ENCODE assay signal across 1 cellular context in the genomic region with DNA sequence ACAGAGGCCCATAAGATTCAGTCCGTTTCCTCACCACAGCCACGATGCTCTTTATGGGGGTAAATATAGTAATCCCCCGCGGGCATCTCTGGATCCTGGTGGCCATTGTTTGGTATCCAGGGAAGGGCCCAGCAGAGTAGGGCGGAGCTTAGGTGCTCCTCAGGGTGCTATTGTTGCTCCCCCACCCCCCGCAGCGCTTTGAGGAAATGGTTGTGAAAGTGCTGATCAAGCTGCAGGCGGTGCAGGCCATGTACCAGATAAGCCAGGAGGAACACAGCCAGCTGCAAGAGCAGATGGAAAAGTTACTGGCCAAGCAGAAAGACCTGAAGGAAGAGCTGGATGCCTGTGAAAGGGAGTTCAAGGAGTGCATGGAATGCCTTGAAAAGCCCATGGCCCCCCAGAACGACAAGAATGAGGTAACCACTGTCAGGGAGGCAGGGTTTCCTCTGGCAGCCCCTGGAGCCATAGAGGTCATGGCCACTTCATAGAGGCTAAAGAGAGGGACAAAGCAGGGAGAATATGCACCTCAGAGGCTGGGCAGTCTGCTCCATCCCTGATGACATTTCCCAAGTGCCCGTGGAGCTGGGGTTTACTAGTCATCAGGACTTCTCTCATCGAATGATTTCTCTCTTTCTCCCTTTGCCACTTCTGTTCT.
TF ChIP-seq lines count a peak whose summit lies in the region.

No MANE protein-coding gene starts in this region.

TF ChIP-seq in Ishikawa, 13 proteins besides CTCF, POLR2A, EP300 and RAD21 (continued from another document):
- TF ChIP-seq, protein P1, sequence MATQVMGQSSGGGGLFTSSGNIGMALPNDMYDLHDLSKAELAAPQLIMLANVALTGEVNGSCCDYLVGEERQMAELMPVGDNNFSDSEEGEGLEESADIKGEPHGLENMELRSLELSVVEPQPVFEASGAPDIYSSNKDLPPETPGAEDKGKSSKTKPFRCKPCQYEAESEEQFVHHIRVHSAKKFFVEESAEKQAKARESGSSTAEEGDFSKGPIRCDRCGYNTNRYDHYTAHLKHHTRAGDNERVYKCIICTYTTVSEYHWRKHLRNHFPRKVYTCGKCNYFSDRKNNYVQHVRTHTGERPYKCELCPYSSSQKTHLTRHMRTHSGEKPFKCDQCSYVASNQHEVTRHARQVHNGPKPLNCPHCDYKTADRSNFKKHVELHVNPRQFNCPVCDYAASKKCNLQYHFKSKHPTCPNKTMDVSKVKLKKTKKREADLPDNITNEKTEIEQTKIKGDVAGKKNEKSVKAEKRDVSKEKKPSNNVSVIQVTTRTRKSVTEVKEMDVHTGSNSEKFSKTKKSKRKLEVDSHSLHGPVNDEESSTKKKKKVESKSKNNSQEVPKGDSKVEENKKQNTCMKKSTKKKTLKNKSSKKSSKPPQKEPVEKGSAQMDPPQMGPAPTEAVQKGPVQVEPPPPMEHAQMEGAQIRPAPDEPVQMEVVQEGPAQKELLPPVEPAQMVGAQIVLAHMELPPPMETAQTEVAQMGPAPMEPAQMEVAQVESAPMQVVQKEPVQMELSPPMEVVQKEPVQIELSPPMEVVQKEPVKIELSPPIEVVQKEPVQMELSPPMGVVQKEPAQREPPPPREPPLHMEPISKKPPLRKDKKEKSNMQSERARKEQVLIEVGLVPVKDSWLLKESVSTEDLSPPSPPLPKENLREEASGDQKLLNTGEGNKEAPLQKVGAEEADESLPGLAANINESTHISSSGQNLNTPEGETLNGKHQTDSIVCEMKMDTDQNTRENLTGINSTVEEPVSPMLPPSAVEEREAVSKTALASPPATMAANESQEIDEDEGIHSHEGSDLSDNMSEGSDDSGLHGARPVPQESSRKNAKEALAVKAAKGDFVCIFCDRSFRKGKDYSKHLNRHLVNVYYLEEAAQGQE (IDR thresholded peaks at IDR 0.05; ENCODE audit: low read depth) = no peak
- TF ChIP-seq TAF1 (IDR thresholded peaks at IDR 0.05; ENCODE audit: low read depth) (no peak), YY1 (IDR thresholded peaks at IDR 0.05; ENCODE audit: low read depth) (no peak), CEBPB (IDR thresholded peaks at IDR 0.05) (peak; percentile 46; the same call in 1 of the 2 replicates), ZBTB7A (IDR thresholded peaks at IDR 0.05; ENCODE audit: low read depth) (no peak), MAX (IDR thresholded peaks at IDR 0.05) (no peak)
TF ChIP-seq in Ishikawa: peak in this region for 1.
